9 cellular contexts compared by ENCODE assay signal in the genomic region with DNA sequence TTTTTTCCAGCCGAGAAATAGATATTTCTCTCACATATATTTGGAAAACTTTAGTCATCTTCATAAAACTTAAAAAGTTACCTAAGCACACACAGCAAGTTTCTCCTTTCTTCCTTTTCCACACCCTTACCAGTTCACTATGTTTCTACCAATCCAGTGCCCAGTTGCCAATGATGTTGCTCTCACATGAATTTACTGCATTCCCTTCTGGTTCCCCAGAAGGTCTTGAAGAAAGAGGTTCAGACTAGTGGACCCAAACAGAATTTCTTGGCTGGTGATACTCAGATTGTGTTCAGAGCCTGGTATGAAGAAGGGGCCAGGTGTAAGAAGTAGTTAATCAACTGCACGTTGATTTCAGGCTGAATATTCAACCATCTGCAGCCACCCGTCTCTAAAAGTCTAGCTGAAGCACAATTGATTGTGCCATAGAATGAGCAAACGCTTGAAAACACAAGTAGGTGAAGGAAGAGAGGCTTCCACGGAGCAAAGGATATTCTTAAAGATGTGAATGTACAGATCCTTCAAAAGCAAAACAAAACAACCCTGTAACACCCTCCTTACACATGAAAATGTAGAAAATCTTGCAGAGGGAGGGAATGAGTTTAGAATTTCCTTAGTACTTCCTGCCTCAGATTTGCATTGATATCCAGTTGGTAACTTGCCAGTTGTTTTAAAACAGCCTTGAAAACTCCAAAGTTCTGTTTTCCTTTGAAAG. TPM values are rescaled to one million over a fixed set of nuclear protein-coding genes. Genes with fewer than 3 reads are reported as not detected.
DNase-seq lines count a peak whose midpoint lies in the region; TF ChIP-seq lines count a peak whose summit lies in the region.
"Had no signal": no experiment of that assay in that cellular context is flagged by ENCODE, and none has a peak within 500 bp of the region (broad histone marks: within the 10 kb centered on the region; RNA-seq: fewer than 3 reads in every experiment).

No MANE protein-coding gene starts in this region.

- peak overlapping the region; percentile 1 to 77 (median 64) for H3K27ac ChIP-seq in adrenal gland
- H3K27ac ChIP-seq in iPS-20b (ENCODE audit: low read length): no peak overlapping the region
- H3K27ac ChIP-seq in suprapubic skin: peak overlapping the region; percentile 45

- TF ChIP-seq CTCF in adrenal gland (IDR thresholded peaks at IDR 0.05) (no peak), suprapubic skin (IDR thresholded peaks at IDR 0.05) (no peak)

- H3K4me1 ChIP-seq in HAP-1 (peaks cover 62% of the 10 kb centered on the region), adrenal gland (replicated peaks in 1 of 2) (peaks cover 8 to 21% of the 10 kb centered on the region in 2 donors), iPS-20b (ENCODE audit: insufficient read depth, low read length) (peaks cover 52% of the 10 kb centered on the region), suprapubic skin (peaks cover 26% of the 10 kb centered on the region)

- H3K9me3 ChIP-seq in HAP-1 (no peaks in the 10 kb centered on the region), adrenal gland (replicated peaks in 1 of 3) (no peaks in the 10 kb centered on the region), iPS-20b (ENCODE audit: insufficient read depth, low read depth, low read length) (no peaks in the 10 kb centered on the region), suprapubic skin (no peaks in the 10 kb centered on the region)

- DNase-seq in HAP-1 (ENCODE audit: low spot score in 2 of 2) (peak in 1 of 2 experiments; percentile 53), adrenal gland (no peak), suprapubic skin (ENCODE audit: low spot score in 2 of 2) (no peak), NCI-H146 treated with DMSO at 0.1 percent for 48 hours (lab: John Stamatoyannopoulos, UW; ENCODE audit: unreplicated experiment) (no peak), Kasumi-1 (lab: John Stamatoyannopoulos, UW) (no peak)
- DNase-seq in activated CD8-positive, alpha-beta memory T cell treated with anti-CD3 and anti-CD28 coated beads for 24 hours: no peak
- DNase-seq: activated effector memory CD4-positive, alpha-beta T cell treated with Interleukin-2 at 50 U/mL for 16 hours; SHP77 had no signal

- H3K27me3 ChIP-seq in HAP-1 (ENCODE audit: low read depth) (no peaks in the 10 kb centered on the region), adrenal gland (no peaks in the 10 kb centered on the region), iPS-20b (ENCODE audit: insufficient read depth, low read length) (no peaks in the 10 kb centered on the region), suprapubic skin (no peaks in the 10 kb centered on the region)

- H3K4me3 ChIP-seq in HAP-1 (peak overlapping the region; percentile 11), adrenal gland (peak overlapping the region in 2 of 4 donors; percentile 11 to 77), iPS-20b (ENCODE audit: low read length) (peak overlapping the region; percentile 3; the same call in 1 of the 2 replicates), suprapubic skin (peak overlapping the region; percentile 58)

- intact Hi-C loops in adrenal gland (cut with DNase I): no loop called here

- H3K36me3 ChIP-seq in HAP-1 (replicated peaks): no peaks in the 10 kb centered on the region
- H3K36me3 ChIP-seq in adrenal gland (replicated peaks in 1 of 2): no peaks in the 10 kb centered on the region
- no peaks in the 10 kb centered on the region for H3K36me3 ChIP-seq in iPS-20b (ENCODE audit: insufficient read depth, low read depth, low read length)
- no peaks in the 10 kb centered on the region for H3K36me3 ChIP-seq in suprapubic skin

- in situ Hi-C loops in HAP-1 (cut with MboI; ENCODE audit: low sequenced_read_pairs): no loop called here

- peak overlapping the region; percentile 34; the same call in 1 of the 2 replicates for H3K9ac ChIP-seq in iPS-20b (ENCODE audit: low read depth, low read length)

- 18 to 23% (median 23%) methylated on average over 5 of the region's 5 CpGs for WGBS in adrenal gland, 4 donors
- WGBS in suprapubic skin: 27% methylated on average over 5 of the region's 5 CpGs

- TF ChIP-seq EP300 in suprapubic skin (IDR thresholded peaks at IDR 0.05): no peak

- TF ChIP-seq POLR2A in adrenal gland (IDR thresholded peaks at IDR 0.05) (peak in 1 of 2 donors; percentile 38), suprapubic skin (IDR thresholded peaks at IDR 0.05) (no peak)

RNA-seq across cellular contexts. Expression of a gene that starts 4.6 kb away (rescaled TPM):
- total RNA-seq in adrenal gland: 10 to 100 TPM; 36.5 to 90.1 (median 53.4) TPM
- polyA plus RNA-seq in adrenal gland: 10 to 100 TPM in 1 of 3 donors, 1 to 10 TPM in 2; 8.7 to 52.4 (median 9.6) TPM
- total RNA-seq in suprapubic skin: 10 to 100 TPM in 2 of 4 donors, 1 to 10 TPM in 2; 7.7 to 23.4 (median 11.9) TPM
